In genomic region chr2:47065343-47065742, GRCh38 we compare ENCODE assay signal across 14 cellular contexts.
DNase-seq lines count a peak whose midpoint lies in the region; ATAC-seq, FAIRE-seq and TF ChIP-seq lines count a peak whose summit lies in the region.
"Had no signal": no experiment of that assay in that cellular context is flagged by ENCODE, and none has a peak within 500 bp of the region (broad histone marks: within the 10 kb centered on the region; RNA-seq: fewer than 3 reads in every experiment).

No MANE protein-coding gene starts in this region.

- no peak overlapping the region for H3K4ac ChIP-seq in H1 (replicated peaks; ENCODE audit: insufficient read length, low read depth, low read length)

- H4K8ac ChIP-seq in H1 (ENCODE audit: extremely low read depth, insufficient read depth, low read length), result no peak overlapping the region

- peaks cover 0 to 46% (median 0%) of the 10 kb centered on the region in 9 donors for H3K36me3 ChIP-seq in heart right ventricle
- H3K36me3 ChIP-seq in H1 (ENCODE audit: control insufficient read depth in 2 of 4, insufficient read depth in 4 of 4, low read length in 3 of 4), result no peaks in the 10 kb centered on the region
- H3K36me3 ChIP-seq in neural progenitor cell, result no peaks in the 10 kb centered on the region
- H3K36me3 ChIP-seq in vagina, result peaks cover 0 to 17% of the 10 kb centered on the region in 2 donors

- peak overlapping the region in 6 of 10 donors; percentile 1 to 96 (median 50) for H3K27ac ChIP-seq in heart right ventricle
- no peak overlapping the region for H3K27ac ChIP-seq in H1 (ENCODE audit: low read depth, low read length)
- H3K27ac ChIP-seq in neural progenitor cell, result no peak overlapping the region
- H3K27ac ChIP-seq in vagina, result peak overlapping the region; percentile 69

- H2AK5ac ChIP-seq in H1 (ENCODE audit: low read depth, low read length), result 0 out of 2 replicates have a peak overlapping the region, but pooled peaks have one; percentile 32

- H3K27me3 Mint-ChIP-seq in neural progenitor cell (ENCODE audit: insufficient read depth, low read depth), result peaks cover 10% of the 10 kb centered on the region
- H3K27me3 Mint-ChIP-seq in activated T-helper 2 cell treated with anti-CD3 and anti-CD28 coated beads, Interferon-gamma antibody, Interleukin-2, Interleukin-4, amounts not matched to agents 10 μg/mL and 5 μg/mL and 100 μg/mL, durations not matched to agents 14 hours and 24 hours and 36 hours (ENCODE audit: low read depth), result no peaks in the 10 kb centered on the region
- H3K27me3 Mint-ChIP-seq: activated naive CD8-positive, alpha-beta T cell treated with anti-CD3 and anti-CD28 coated beads for 36 hours had no signal

- POLR2A ChIA-PET in H1 (lab: Charles Lee; ENCODE audit: partially characterized antibody), result interaction anchor here (1.1 kb wide), 1 partner anchor 107 kb away, joined by 3 read pairs; no protein-coding TSS in a partner anchor

- intact Hi-C loops in heart right ventricle (cut with DNase I) (no loop called here), left ventricle myocardium superior (cut with micrococcal nuclease) (no loop called here), vagina (cut with DNase I) (no loop called here)
- intact Hi-C loops in activated T-helper 2 cell treated with anti-CD3 and anti-CD28 coated beads, Interferon-gamma antibody, Interleukin-2, Interleukin-4, amounts not matched to agents 10 μg/mL and 5 μg/mL and 100 μg/mL, durations not matched to agents 14 hours and 24 hours and 36 hours (cut with micrococcal nuclease), result no loop called here

- H3K4me2 ChIP-seq in H1 (ENCODE audit: insufficient read depth in 1 of 2, low read depth in 2 of 2, low read length in 2 of 2) (0 out of 4 replicates have a peak overlapping the region, but pooled peaks of 1 of the 2 experiments have one; percentile 14), neural progenitor cell (no peak overlapping the region)

- FAIRE-seq in H1 (lab: Jason Lieb, UNC), result no peak

- TF ChIP-seq POLR2A in H1 (IDR thresholded peaks at IDR 0.05; ENCODE audit: control extremely low read depth in 1 of 2, low read depth in 2 of 2, low read length in 2 of 2), result no peak
- no peak for TF ChIP-seq POLR2A in vagina (IDR thresholded peaks at IDR 0.05)

- peaks cover 11% of the 10 kb centered on the region for H3K36me3 Mint-ChIP-seq in neural progenitor cell
- peaks cover 37% of the 10 kb centered on the region for H3K36me3 Mint-ChIP-seq in activated T-helper 2 cell treated with anti-CD3 and anti-CD28 coated beads, Interferon-gamma antibody, Interleukin-2, Interleukin-4, amounts not matched to agents 10 μg/mL and 5 μg/mL and 100 μg/mL, durations not matched to agents 14 hours and 24 hours and 36 hours (ENCODE audit: low read depth)

- peak overlapping the region; percentile 46; the same call in 1 of the 2 replicates for H2BK15ac ChIP-seq in H1 (ENCODE audit: low read length)

- no peak overlapping the region for H2BK20ac ChIP-seq in H1 (ENCODE audit: low read length)

- TF ChIP-seq RAD21 in H1 (IDR thresholded peaks at IDR 0.05 in 1 of 2, conservative IDR thresholded peaks at IDR 0.05 in 1 of 2; ENCODE audit: low read depth in 2 of 2, low read length in 2 of 2), result no peak

- H3K23me2 ChIP-seq in H1 (ENCODE audit: low read depth, low read length), result no peaks in the 10 kb centered on the region

- no peak for TF ChIP-seq EP300 in H1 (IDR thresholded peaks at IDR 0.05; ENCODE audit: borderline replicate concordance in 1 of 2, low read depth in 2 of 2, low read length in 2 of 2)

- no peaks in the 10 kb centered on the region for H3K79me1 ChIP-seq in H1 (ENCODE audit: low read depth, low read length)

- H3K9ac ChIP-seq in H1 (replicated peaks in 1 of 4; ENCODE audit: extremely low read depth in 1 of 4, low read depth in 3 of 4, low read length in 3 of 4) (no peak overlapping the region; a peak in 1 of 7 replicates), neural progenitor cell (no peak overlapping the region)

- no peak overlapping the region for H3K4me3 Mint-ChIP-seq in neural progenitor cell
- no peak overlapping the region for H3K4me3 Mint-ChIP-seq in activated T-helper 2 cell treated with anti-CD3 and anti-CD28 coated beads, Interferon-gamma antibody, Interleukin-2, Interleukin-4, amounts not matched to agents 10 μg/mL and 5 μg/mL and 100 μg/mL, durations not matched to agents 14 hours and 24 hours and 36 hours (ENCODE audit: low read depth)
- H3K4me3 Mint-ChIP-seq: activated naive CD8-positive, alpha-beta T cell treated with anti-CD3 and anti-CD28 coated beads for 36 hours had no signal

- H3K4me1 ChIP-seq in heart right ventricle (peaks cover 35 to 85% (median 72%) of the 10 kb centered on the region in 9 donors), H1 (replicated peaks in 1 of 4; ENCODE audit: control insufficient read depth in 3 of 4, insufficient read depth in 4 of 4, low read length in 3 of 4) (peaks cover 2 to 18% (median 15%) of the 10 kb centered on the region in 4 experiments), neural progenitor cell (peaks cover 23% of the 10 kb centered on the region), vagina (peaks cover 80% of the 10 kb centered on the region)

- H3K18ac ChIP-seq in H1 (ENCODE audit: extremely low read depth, low read length), result peak overlapping the region; percentile 76

- H3K27me3 ChIP-seq in heart right ventricle (no peaks in the 10 kb centered on the region), H1 (replicated peaks in 1 of 4; ENCODE audit: control insufficient read depth in 3 of 4, extremely low read depth in 1 of 4, insufficient read depth in 3 of 4, low read length in 3 of 4) (no peaks in the 10 kb centered on the region), neural progenitor cell (no peaks in the 10 kb centered on the region), vagina (no peaks in the 10 kb centered on the region)

- 59 to 65% methylated on average over 3 of the region's 3 CpGs for WGBS in heart right ventricle, 2 donors
- 75% methylated on average over 3 of the region's 3 CpGs; no CpG with 5 or more reads in 1 of the 2 experiments for WGBS in H1 (ENCODE audit: extremely low coverage in 1 of 2, insufficient coverage in 1 of 2, insufficient read length in 1 of 2, insufficient replicate concordance in 2 of 2, low coverage in 1 of 2, low lambda C conversion rate in 2 of 2, missing lambda C conversion rate in 1 of 2), 2 experiments

- peak overlapping the region; percentile 60 for H2BK12ac ChIP-seq in H1 (ENCODE audit: low read depth, low read length)

- H3K4me3 ChIP-seq in heart right ventricle (no peak overlapping the region), H1 (ENCODE audit: extremely low read depth in 1 of 4, insufficient read depth in 2 of 4, low read depth in 3 of 4, low read length in 4 of 4) (no peak overlapping the region), neural progenitor cell (no peak overlapping the region), vagina (no peak overlapping the region)

- no peak overlapping the region for H4K91ac ChIP-seq in H1 (replicated peaks; ENCODE audit: insufficient read length, low read length)

- H3K79me2 ChIP-seq in H1 (ENCODE audit: control insufficient read depth in 1 of 2, insufficient read depth in 2 of 2, low read length in 2 of 2) (no peaks in the 10 kb centered on the region), neural progenitor cell (ENCODE audit: low read depth) (no peaks in the 10 kb centered on the region)

- no peaks in the 10 kb centered on the region for H3K9me3 Mint-ChIP-seq in neural progenitor cell
- H3K9me3 Mint-ChIP-seq in activated T-helper 2 cell treated with anti-CD3 and anti-CD28 coated beads, Interferon-gamma antibody, Interleukin-2, Interleukin-4, amounts not matched to agents 10 μg/mL and 5 μg/mL and 100 μg/mL, durations not matched to agents 14 hours and 24 hours and 36 hours, result no peaks in the 10 kb centered on the region
- H3K9me3 Mint-ChIP-seq: activated naive CD8-positive, alpha-beta T cell treated with anti-CD3 and anti-CD28 coated beads for 36 hours had no signal

- peak overlapping the region; percentile 8 for H3K27ac Mint-ChIP-seq in neural progenitor cell
- H3K27ac Mint-ChIP-seq in activated T-helper 2 cell treated with anti-CD3 and anti-CD28 coated beads, Interferon-gamma antibody, Interleukin-2, Interleukin-4, amounts not matched to agents 10 μg/mL and 5 μg/mL and 100 μg/mL, durations not matched to agents 14 hours and 24 hours and 36 hours, result no peak overlapping the region
- H3K27ac Mint-ChIP-seq: activated naive CD8-positive, alpha-beta T cell treated with anti-CD3 and anti-CD28 coated beads for 36 hours had no signal

- H4K20me1 ChIP-seq in H1 (replicated peaks in 1 of 2; ENCODE audit: control insufficient read depth in 1 of 2, insufficient read depth in 2 of 2, low read length in 2 of 2) (no peaks in the 10 kb centered on the region), neural progenitor cell (ENCODE audit: low read depth) (no peaks in the 10 kb centered on the region)

- TF ChIP-seq CTCF in heart right ventricle (IDR thresholded peaks at IDR 0.05) (no peak), H1 (IDR thresholded peaks at IDR 0.05; ENCODE audit: control extremely low read depth in 1 of 3, insufficient read depth in 1 of 3, low read depth in 1 of 3, low read length in 3 of 3) (no peak), neural progenitor cell (IDR thresholded peaks at IDR 0.05) (no peak), vagina (IDR thresholded peaks at IDR 0.05) (no peak)

- CTCF ChIA-PET in H1 (lab: Charles Lee; ENCODE audit: partially characterized antibody), result interaction anchor here (0.9 to 2.7 kb wide), 10 partner anchors 8 to 243 kb away, joined by 3 to 7 read pairs (median 4); no protein-coding TSS in a partner anchor

- H2AFZ ChIP-seq in H1 (ENCODE audit: low read length), result no peak overlapping the region
- no peak overlapping the region for H2AFZ ChIP-seq in neural progenitor cell (replicated peaks)

- H3K4me1 Mint-ChIP-seq in neural progenitor cell, result peaks cover 51% of the 10 kb centered on the region
- peaks cover 3% of the 10 kb centered on the region for H3K4me1 Mint-ChIP-seq in activated T-helper 2 cell treated with anti-CD3 and anti-CD28 coated beads, Interferon-gamma antibody, Interleukin-2, Interleukin-4, amounts not matched to agents 10 μg/mL and 5 μg/mL and 100 μg/mL, durations not matched to agents 14 hours and 24 hours and 36 hours (ENCODE audit: low read depth)

- no peak for DNase-seq in heart right ventricle
- no peak for DNase-seq in left ventricle myocardium superior
- DNase-seq in H1 (ENCODE audit: low read depth in 1 of 2, low spot score in 2 of 2), result no peak
- no peak for DNase-seq in neural progenitor cell (ENCODE audit: low spot score)
- no peak for DNase-seq in vagina (ENCODE audit: extremely low spot score in 2 of 2)
- DNase-seq in stimulated activated naive CD8-positive, alpha-beta T cell treated with anti-CD3 and anti-CD28 coated beads, Interleukin-15, Interleukin-2, amounts not matched to agents 100 U/mL and 50 U/mL, for 24 hours, result no peak
- no peak for DNase-seq in activated T-helper 2 cell treated with anti-CD3 and anti-CD28 coated beads, Interferon-gamma antibody, Interleukin-2, Interleukin-4, amounts not matched to agents 10 μg/mL and 5 μg/mL and 100 μg/mL, durations not matched to agents 14 hours and 24 hours and 36 hours (ENCODE audit: low spot score)
- DNase-seq in NCI-H1436 (lab: John Stamatoyannopoulos, UW), result no peak
- DNase-seq: activated naive CD8-positive, alpha-beta T cell treated with anti-CD3 and anti-CD28 coated beads for 36 hours; DMS53; KG1; NCI-H1694 treated with DMSO at 0.1 percent for 48 hours; NCI-H774; SIG-M5 had no signal

- H4K5ac ChIP-seq in H1 (ENCODE audit: insufficient read length, low read depth, low read length), result no peak overlapping the region

- no peak overlapping the region for H3K56ac ChIP-seq in H1 (replicated peaks; ENCODE audit: insufficient read length, low read depth, low read length)

- no peak overlapping the region for H3K14ac ChIP-seq in H1 (ENCODE audit: insufficient read length)

- H2BK120ac ChIP-seq in H1 (replicated peaks; ENCODE audit: low read depth, low read length), result no peak overlapping the region

- H3K9me3 ChIP-seq in heart right ventricle, result no peaks in the 10 kb centered on the region
- no peaks in the 10 kb centered on the region for H3K9me3 ChIP-seq in H1 (ENCODE audit: insufficient read depth in 2 of 2, low read depth in 1 of 2, low read length in 1 of 2)
- no peaks in the 10 kb centered on the region for H3K9me3 ChIP-seq in neural progenitor cell (ENCODE audit: low read depth)
- H3K9me3 ChIP-seq in vagina, result no peaks in the 10 kb centered on the region

- no peak overlapping the region for H3K23ac ChIP-seq in H1 (ENCODE audit: insufficient read length)

- ATAC-seq in heart right ventricle, result no peak
- no peak for ATAC-seq in left ventricle myocardium superior
- ATAC-seq in stimulated activated naive CD8-positive, alpha-beta T cell treated with anti-CD3 and anti-CD28 coated beads, Interleukin-15, Interleukin-2, amounts not matched to agents 100 U/mL and 50 U/mL, for 24 hours, result no peak

- H2BK5ac ChIP-seq in H1 (ENCODE audit: low read depth, low read length), result 0 out of 2 replicates have a peak overlapping the region, but pooled peaks have one; percentile 47

- H3F3A ChIP-seq in neural progenitor cell (ENCODE audit: low read depth), result no peaks in the 10 kb centered on the region

Comparison
In these comparisons a context has a peak if more than half of its experiments do, and no peak if none do; other contexts are left out.
1. H3K27ac ChIP-seq: peak in heart right ventricle (6 of 10) and vagina (single experiment); none in H1 (single experiment) and neural progenitor cell (single experiment).